ENCODE assay signal across 8 cellular contexts in the genomic region with DNA sequence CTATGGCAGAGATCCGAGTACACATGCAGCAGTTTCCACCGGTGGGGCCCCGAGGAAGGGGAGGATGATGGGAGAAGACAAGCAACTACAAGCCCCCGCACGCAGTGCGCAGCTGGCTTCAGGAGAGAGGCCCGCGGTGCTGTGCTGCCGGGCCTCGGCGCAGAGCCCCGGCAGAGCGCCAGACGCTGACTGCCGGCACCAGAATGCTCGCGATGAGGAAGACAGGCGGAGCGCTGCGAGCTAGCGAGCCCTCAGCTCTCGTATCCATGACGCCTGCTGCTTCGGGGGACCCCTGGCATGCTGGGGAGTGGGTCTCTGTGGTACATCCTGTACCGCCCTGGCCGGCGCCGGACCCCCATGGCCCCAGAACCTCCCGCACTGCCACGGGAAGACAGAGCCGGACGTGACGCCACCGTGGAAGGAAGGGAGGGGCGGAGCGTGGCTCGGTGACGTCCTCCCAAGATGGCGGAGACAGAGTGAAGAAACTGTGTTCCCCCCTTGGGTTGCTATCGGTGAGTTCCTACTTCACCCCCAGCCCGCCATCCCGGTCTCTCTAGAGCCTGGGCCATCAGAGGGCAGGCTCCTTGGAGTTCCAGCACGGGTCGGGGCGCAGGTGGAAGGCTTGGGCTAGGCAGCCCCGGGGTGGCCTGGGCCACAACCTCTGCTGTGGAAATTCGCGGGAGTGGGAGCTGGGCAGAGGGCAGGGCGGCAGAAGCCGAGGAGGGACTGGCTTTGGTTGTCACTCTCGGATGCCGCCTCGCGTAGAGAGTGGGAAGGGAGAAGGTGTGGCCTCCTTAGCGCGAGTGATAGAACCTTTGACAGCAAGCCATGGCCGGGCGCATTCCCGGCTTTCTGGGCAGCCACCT. TPM values are rescaled to one million over a fixed set of nuclear protein-coding genes. Genes with fewer than 3 reads are reported as not detected.
DNase-seq lines count a peak whose midpoint lies in the region; ATAC-seq and TF ChIP-seq lines count a peak whose summit lies in the region.

MYNN (plus strand) TSS at position 446 of the 866 bp plus-strand sequence. CDS start 900 bp downstream, outside the sequence.

- H3K4me1 Mint-ChIP-seq in IgD-negative memory B cell: peaks cover 30 to 37% (median 33%) of the 10 kb centered on the region in 3 donors

- H3K79me2 ChIP-seq in PC-3 (ENCODE audit: low read length): peaks cover 32% of the 10 kb centered on the region

- peaks cover 16% of the 10 kb centered on the region for H3K4me1 ChIP-seq in PC-3 (ENCODE audit: insufficient read depth, low read length)
- peaks cover 17% of the 10 kb centered on the region for H3K4me1 ChIP-seq in muscle layer of colon (ENCODE audit: insufficient read depth, low read length)

- H3K27me3 Mint-ChIP-seq in IgD-negative memory B cell: no peaks in the 10 kb centered on the region

- H3K27ac Mint-ChIP-seq in IgD-negative memory B cell: peak within 1 kb of the TSS; percentile 98 to 100 (median 99)

- POLR2A ChIA-PET in PC-3 (lab: Charles Lee; ENCODE audit: unreplicated experiment): interaction anchor here (0.6 kb wide), 1 partner anchor 234 kb away, joined by 7 read pairs; no protein-coding TSS in a partner anchor

- H3K27me3 ChIP-seq in PC-3 (ENCODE audit: low read length) (no peaks in the 10 kb centered on the region), muscle layer of colon (ENCODE audit: control insufficient read depth in 1 of 2, insufficient read depth in 2 of 2, low read length in 2 of 2) (no peaks in the 10 kb centered on the region)

- no peaks in the 10 kb centered on the region for H3K9me3 ChIP-seq in PC-3 (ENCODE audit: low read length)
- H3K9me3 ChIP-seq in muscle layer of colon (ENCODE audit: low read length): no peaks in the 10 kb centered on the region

- TF ChIP-seq CTCF in PC-3 (conservative IDR thresholded peaks at IDR 0.05; ENCODE audit: low read depth, low read length): no peak

- H3K9ac ChIP-seq in PC-3 (ENCODE audit: low read length) (peak within 1 kb of the TSS; percentile 97), muscle layer of colon (ENCODE audit: low read length) (peak within 1 kb of the TSS; percentile 83)

- H3K36me3 ChIP-seq in PC-3 (ENCODE audit: low read depth, low read length) (peaks cover 26% of the 10 kb centered on the region; the same call in 1 of the 2 replicates), muscle layer of colon (ENCODE audit: insufficient read depth, low read length) (peaks cover 23% of the 10 kb centered on the region)

- H3K4me3 ChIP-seq in PC-3 (ENCODE audit: low read length) (peak within 1 kb of the TSS; percentile 96), muscle layer of colon (ENCODE audit: low read depth in 1 of 2, low read length in 2 of 2) (peak within 1 kb of the TSS; percentile 67 to 86)

- H2AFZ ChIP-seq in PC-3 (ENCODE audit: low read length): peak within 1 kb of the TSS; percentile 85

- H3K36me3 Mint-ChIP-seq in IgD-negative memory B cell: peaks cover 2% of the 10 kb centered on the region

- no peaks in the 10 kb centered on the region for H3F3A ChIP-seq in PC-3 (ENCODE audit: low read length, unreplicated experiment)

- H3K27ac ChIP-seq in PC-3 (ENCODE audit: low read length) (peak within 1 kb of the TSS; percentile 90), muscle layer of colon (ENCODE audit: low read depth, low read length) (peak within 1 kb of the TSS; percentile 98)

- peak within 1 kb of the TSS; percentile 97 to 100 (median 98) for H3K4me3 Mint-ChIP-seq in IgD-negative memory B cell

- intact Hi-C loops in PC-3 (cut with micrococcal nuclease): loop anchor here (5.0 kb wide), 3 partner anchors 39 to 1676 kb away; partner anchors contain the start of genes GOLIM4, GPR160, LRRC34 and LRRIQ4

- peak within 1 kb of the TSS; percentile 94 for H3K4me2 ChIP-seq in PC-3 (ENCODE audit: low read length)

- BruUV-seq in PC-3 (replicated peaks; lab: Mats Ljungman, UMichigan): TSS peak; percentile 88

- no peaks in the 10 kb centered on the region for H4K20me1 ChIP-seq in PC-3 (ENCODE audit: low read length)

- CTCF ChIA-PET in PC-3 (lab: Charles Lee): no interaction called here

- DNase-seq in DMS114 treated with DMSO at 0.1 percent for 48 hours (lab: John Stamatoyannopoulos, UW; ENCODE audit: unreplicated experiment) (peak; percentile 78), PC-3 (peak; percentile 86)
- peak; percentile 94 for DNase-seq in activated T-cell treated with anti-CD3 and anti-CD28 coated beads, Interleukin-2, amount 50 U/mL, for 1 hour
- peak; percentile 87 to 88 for DNase-seq in stimulated activated CD8-positive, alpha-beta memory T cell treated with anti-CD3 and anti-CD28 coated beads, Interleukin-7, amount 100 ng/mL, for 4 hours (ENCODE audit: low read depth in 2 of 2)

- ATAC-seq in GM21526 (IDR thresholded peaks at IDR 0.05; ENCODE audit: low FRiP score, unreplicated experiment) (peak; percentile 86), PC-3 (peak; percentile 82), esophagus mucosa (peak; percentile 93)

- no peaks in the 10 kb centered on the region for H3K9me2 ChIP-seq in PC-3 (replicated peaks; ENCODE audit: low read length)

- H3K9me3 Mint-ChIP-seq in IgD-negative memory B cell: no peaks in the 10 kb centered on the region

RNA-seq across cellular contexts. Expression of gene MYNN, which starts in this region (rescaled TPM):
- polyA plus RNA-seq in IgD-negative memory B cell: 15.2 TPM
- total RNA-seq in PC-3 (2014; rRNA removed) (7.4 and 12.9 TPM in 2 replicates), esophagus mucosa (8.8 TPM)

Comparison
In these comparisons a context has a peak if more than half of its experiments do, and no peak if none do; other contexts are left out.
1. Peak in every context shown above with its lines: DNase-seq, ATAC-seq, H3K4me3 ChIP-seq and H3K27ac ChIP-seq.